Comparison of ENCODE assay signal across 1 cellular context in genomic region chr17:73278465-73279453, GRCh38.
A peak's percentile ranks its signal among the peaks of the same experiment; 100 is the strongest.
TF ChIP-seq lines count a peak whose summit lies in the region.

No MANE protein-coding gene starts in this region.

TF ChIP-seq in HepG2, 621 proteins besides CTCF, POLR2A, EP300 and RAD21 (continued from another document and continues in another):
- TF ChIP-seq ZNF629 (CRISPR knock-in tag; conservative IDR thresholded peaks at IDR 0.05) (peak; percentile 95), ZSCAN5A (CRISPR knock-in tag; IDR thresholded peaks at IDR 0.05; ENCODE audit: borderline replicate concordance) (0 out of 2 replicates have a peak, but pooled peaks have one; percentile 3), ZNF550 (CRISPR knock-in tag; IDR thresholded peaks at IDR 0.05; ENCODE audit: borderline replicate concordance) (no peak), RBM39 (IDR thresholded peaks at IDR 0.05; ENCODE audit: low read depth, low read length, poor library complexity, severe bottlenecking) (no peak), SETDB1 (CRISPR knock-in tag; IDR thresholded peaks at IDR 0.05; ENCODE audit: borderline replicate concordance) (no peak), RBAK (CRISPR knock-in tag; IDR thresholded peaks at IDR 0.05) (no peak), GABPA (IDR thresholded peaks at IDR 0.05; ENCODE audit: low read depth, low read length) (no peak), GABPA (CRISPR knock-in tag; IDR thresholded peaks at IDR 0.05; ENCODE audit: low read depth) (no peak), PITX1 (CRISPR knock-in tag; IDR thresholded peaks at IDR 0.05) (no peak), ZNF639 (CRISPR knock-in tag; conservative IDR thresholded peaks at IDR 0.05) (no peak), ZNF431 (CRISPR knock-in tag; IDR thresholded peaks at IDR 0.05; ENCODE audit: borderline replicate concordance, low read depth) (no peak), ZNF605 (CRISPR knock-in tag; IDR thresholded peaks at IDR 0.05) (no peak), ZNF703 (CRISPR knock-in tag; IDR thresholded peaks at IDR 0.05; ENCODE audit: borderline replicate concordance) (no peak), ZNF816 (CRISPR knock-in tag; IDR thresholded peaks at IDR 0.05; ENCODE audit: borderline replicate concordance) (no peak), SIX1 (CRISPR knock-in tag; IDR thresholded peaks at IDR 0.05; ENCODE audit: borderline replicate concordance) (0 out of 2 replicates have a peak, but pooled peaks have one; percentile 8), RAD51 (IDR thresholded peaks at IDR 0.05; ENCODE audit: borderline replicate concordance) (no peak), SOX6 (IDR thresholded peaks at IDR 0.05) (no peak), SOX6 (CRISPR knock-in tag; IDR thresholded peaks at IDR 0.05) (peak; percentile 82), ZNF841 (CRISPR knock-in tag; IDR thresholded peaks at IDR 0.05; ENCODE audit: borderline replicate concordance) (no peak), HNRNPL (IDR thresholded peaks at IDR 0.05; ENCODE audit: low read depth, low read length) (no peak), ZNF414 (CRISPR knock-in tag; IDR thresholded peaks at IDR 0.05) (0 out of 2 replicates have a peak, but pooled peaks have one; percentile 18), ZNF75D (CRISPR knock-in tag; IDR thresholded peaks at IDR 0.05; ENCODE audit: borderline replicate concordance) (no peak), NONO (IDR thresholded peaks at IDR 0.05) (no peak), NONO (CRISPR knock-in tag; conservative IDR thresholded peaks at IDR 0.05) (no peak), NR2F2 (IDR thresholded peaks at IDR 0.05; ENCODE audit: borderline replicate concordance, low read depth) (no peak), SMARCC2 (IDR thresholded peaks at IDR 0.05) (no peak), HMGA1 (CRISPR knock-in tag; conservative IDR thresholded peaks at IDR 0.05) (no peak), KAT8 (CRISPR knock-in tag; IDR thresholded peaks at IDR 0.05) (no peak), SNAPC5 (CRISPR knock-in tag; IDR thresholded peaks at IDR 0.05; ENCODE audit: borderline replicate concordance) (0 out of 2 replicates have a peak, but pooled peaks have one; percentile 48), ZNF7 (CRISPR knock-in tag; IDR thresholded peaks at IDR 0.05) (no peak), YEATS4 (CRISPR knock-in tag; IDR thresholded peaks at IDR 0.05; ENCODE audit: borderline replicate concordance) (no peak), ZBTB40 (IDR thresholded peaks at IDR 0.05) (no peak), ZBTB40 (CRISPR knock-in tag; IDR thresholded peaks at IDR 0.05) (no peak)
- TF ChIP-seq, protein P1, sequence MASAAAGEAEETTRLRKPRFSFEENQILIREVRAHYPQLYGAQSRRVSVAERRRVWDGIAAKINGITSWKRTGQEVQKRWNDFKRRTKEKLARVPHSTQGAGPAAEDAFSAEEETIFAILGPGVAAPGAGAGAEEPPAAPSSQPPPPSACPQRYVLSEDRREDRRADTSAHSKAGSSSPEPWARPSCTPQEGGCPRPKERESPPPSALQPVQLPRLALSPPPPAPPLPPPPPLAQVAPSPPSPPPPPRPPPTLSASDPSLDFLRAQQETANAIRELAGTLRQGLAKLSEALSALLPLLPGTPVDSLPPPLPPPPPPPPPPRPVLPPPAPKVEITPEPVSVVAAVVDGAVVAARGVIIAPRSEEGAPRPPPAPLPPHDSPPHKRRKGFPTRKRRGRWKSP (CRISPR knock-in tag; IDR thresholded peaks at IDR 0.05), result no peak
- TF ChIP-seq, protein P2, sequence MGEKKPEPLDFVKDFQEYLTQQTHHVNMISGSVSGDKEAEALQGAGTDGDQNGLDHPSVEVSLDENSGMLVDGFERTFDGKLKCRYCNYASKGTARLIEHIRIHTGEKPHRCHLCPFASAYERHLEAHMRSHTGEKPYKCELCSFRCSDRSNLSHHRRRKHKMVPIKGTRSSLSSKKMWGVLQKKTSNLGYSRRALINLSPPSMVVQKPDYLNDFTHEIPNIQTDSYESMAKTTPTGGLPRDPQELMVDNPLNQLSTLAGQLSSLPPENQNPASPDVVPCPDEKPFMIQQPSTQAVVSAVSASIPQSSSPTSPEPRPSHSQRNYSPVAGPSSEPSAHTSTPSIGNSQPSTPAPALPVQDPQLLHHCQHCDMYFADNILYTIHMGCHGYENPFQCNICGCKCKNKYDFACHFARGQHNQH (CRISPR knock-in tag; IDR thresholded peaks at IDR 0.05), result 0 out of 2 replicates have a peak, but pooled peaks have one; percentile 16
- TF ChIP-seq, protein P3, sequence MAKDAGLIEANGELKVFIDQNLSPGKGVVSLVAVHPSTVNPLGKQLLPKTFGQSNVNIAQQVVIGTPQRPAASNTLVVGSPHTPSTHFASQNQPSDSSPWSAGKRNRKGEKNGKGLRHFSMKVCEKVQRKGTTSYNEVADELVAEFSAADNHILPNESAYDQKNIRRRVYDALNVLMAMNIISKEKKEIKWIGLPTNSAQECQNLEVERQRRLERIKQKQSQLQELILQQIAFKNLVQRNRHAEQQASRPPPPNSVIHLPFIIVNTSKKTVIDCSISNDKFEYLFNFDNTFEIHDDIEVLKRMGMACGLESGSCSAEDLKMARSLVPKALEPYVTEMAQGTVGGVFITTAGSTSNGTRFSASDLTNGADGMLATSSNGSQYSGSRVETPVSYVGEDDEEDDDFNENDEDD (CRISPR knock-in tag; IDR thresholded peaks at IDR 0.05; ENCODE audit: borderline replicate concordance), result no peak
- TF ChIP-seq, protein P4, sequence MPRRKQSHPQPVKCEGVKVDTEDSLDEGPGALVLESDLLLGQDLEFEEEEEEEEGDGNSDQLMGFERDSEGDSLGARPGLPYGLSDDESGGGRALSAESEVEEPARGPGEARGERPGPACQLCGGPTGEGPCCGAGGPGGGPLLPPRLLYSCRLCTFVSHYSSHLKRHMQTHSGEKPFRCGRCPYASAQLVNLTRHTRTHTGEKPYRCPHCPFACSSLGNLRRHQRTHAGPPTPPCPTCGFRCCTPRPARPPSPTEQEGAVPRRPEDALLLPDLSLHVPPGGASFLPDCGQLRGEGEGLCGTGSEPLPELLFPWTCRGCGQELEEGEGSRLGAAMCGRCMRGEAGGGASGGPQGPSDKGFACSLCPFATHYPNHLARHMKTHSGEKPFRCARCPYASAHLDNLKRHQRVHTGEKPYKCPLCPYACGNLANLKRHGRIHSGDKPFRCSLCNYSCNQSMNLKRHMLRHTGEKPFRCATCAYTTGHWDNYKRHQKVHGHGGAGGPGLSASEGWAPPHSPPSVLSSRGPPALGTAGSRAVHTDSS (CRISPR knock-in tag; conservative IDR thresholded peaks at IDR 0.05), result no peak
